ENCODE assay signal across 22 cellular contexts in the genomic region with DNA sequence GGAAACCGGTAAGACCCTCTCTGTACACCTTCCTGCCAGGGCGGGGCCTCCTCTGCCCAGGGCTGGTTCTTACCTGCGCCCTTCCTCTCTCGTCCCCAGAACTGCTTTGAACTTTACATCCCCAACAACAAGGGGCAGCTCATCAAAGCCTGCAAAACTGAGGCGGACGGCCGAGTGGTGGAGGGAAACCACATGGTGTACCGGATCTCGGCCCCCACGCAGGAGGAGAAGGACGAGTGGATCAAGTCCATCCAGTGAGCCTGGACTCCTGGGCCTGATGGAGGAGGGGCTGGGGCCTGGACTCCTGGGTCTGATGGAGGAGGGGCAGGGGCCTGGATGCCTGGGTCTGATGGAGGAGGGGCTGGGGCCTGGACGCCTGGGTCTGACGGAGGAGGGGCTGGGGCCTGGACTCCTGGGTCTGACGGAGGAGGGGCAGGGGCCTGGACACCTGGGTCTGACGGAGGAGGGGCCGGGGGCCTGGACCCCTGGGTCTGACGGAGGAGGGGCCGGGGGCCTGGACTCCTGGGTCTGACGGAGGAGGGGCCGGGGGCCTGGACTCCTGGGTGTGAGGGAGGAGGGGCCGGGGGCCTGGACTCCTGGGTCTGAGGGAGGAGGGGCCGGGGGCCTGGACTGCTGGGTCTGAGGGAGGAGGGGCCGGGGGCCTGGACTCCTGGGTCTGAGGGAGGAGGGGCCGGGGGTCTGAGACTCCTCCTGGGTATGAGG. TPM values are rescaled to one million over a fixed set of nuclear protein-coding genes. Genes with fewer than 3 reads are reported as not detected.
A peak's percentile ranks its signal among the peaks of the same experiment; 100 is the strongest.
DNase-seq lines count a peak whose midpoint lies in the region; ATAC-seq, FAIRE-seq and TF ChIP-seq lines count a peak whose summit lies in the region.
"Had no signal": no experiment of that assay in that cellular context is flagged by ENCODE, and none has a peak within 500 bp of the region (broad histone marks: within the 10 kb centered on the region; RNA-seq: fewer than 3 reads in every experiment).

No MANE protein-coding gene starts in this region.

- DNase-seq in right cardiac atrium: peak in 2 of 3 donors; percentile 53 to 62
- no peak for DNase-seq in Right ventricle myocardium superior
- DNase-seq in neural crest cell (ENCODE audit: low read depth, low spot score): no peak
- no peak for DNase-seq in RCC 7860 (ENCODE audit: low spot score)
- DNase-seq in activated naive CD8-positive, alpha-beta T cell treated with anti-CD3 and anti-CD28 coated beads for 36 hours: no peak
- no peak for DNase-seq in GM19239 (ENCODE audit: insufficient read length, low spot score)
- DNase-seq: AML-193, DMS153, DMS79, GDM1, GOT3, H7, HFFc6 had no signal

- H3K27ac ChIP-seq in right cardiac atrium (ENCODE audit: low read length) (no peak overlapping the region), gastroesophageal sphincter (peak overlapping the region in 3 of 4 donors; percentile 5 to 95 (median 17))
- H3K27ac ChIP-seq: C4-2B had no signal

- H3K36me3 Mint-ChIP-seq in neural crest cell (ENCODE audit: low read depth): peaks cover 18% of the 10 kb centered on the region
- H3K36me3 Mint-ChIP-seq in activated naive CD8-positive, alpha-beta T cell treated with anti-CD3 and anti-CD28 coated beads for 36 hours: no peaks in the 10 kb centered on the region

- ATAC-seq in right cardiac atrium (no peak), Right ventricle myocardium superior (ENCODE audit: poor library complexity) (no peak), gastroesophageal sphincter (no peak)
- ATAC-seq: A549, HCT116 had no signal

- H3K27me3 ChIP-seq in right cardiac atrium (ENCODE audit: control insufficient read depth, insufficient read depth): no peaks in the 10 kb centered on the region
- H3K27me3 ChIP-seq in gastroesophageal sphincter: no peaks in the 10 kb centered on the region

- peaks cover 0 to 60% of the 10 kb centered on the region in 2 donors for H3K36me3 ChIP-seq in gastroesophageal sphincter

- TF ChIP-seq EP300 in gastroesophageal sphincter (IDR thresholded peaks at IDR 0.05): no peak

- intact Hi-C loops in right cardiac atrium (cut with DNase I): no loop called here
- intact Hi-C loops in Right ventricle myocardium superior (cut with DNase I): no loop called here

- H3K4me1 ChIP-seq in right cardiac atrium (ENCODE audit: control insufficient read depth, insufficient read depth, low read length) (peaks cover 3% of the 10 kb centered on the region), gastroesophageal sphincter (peaks cover 0 to 29% (median 3%) of the 10 kb centered on the region in 3 donors)

- H3K4me1 Mint-ChIP-seq in neural crest cell: peaks cover 16% of the 10 kb centered on the region
- peaks cover 20% of the 10 kb centered on the region for H3K4me1 Mint-ChIP-seq in activated naive CD8-positive, alpha-beta T cell treated with anti-CD3 and anti-CD28 coated beads for 36 hours

- H3K27ac Mint-ChIP-seq in neural crest cell (ENCODE audit: unreplicated experiment): no peak overlapping the region
- H3K27ac Mint-ChIP-seq in activated naive CD8-positive, alpha-beta T cell treated with anti-CD3 and anti-CD28 coated beads for 36 hours: no peak overlapping the region
- H3K27ac Mint-ChIP-seq: HFFc6 had no signal

- 80% methylated on average over 24 of the region's 24 CpGs for WGBS in right cardiac atrium
- WGBS in gastroesophageal sphincter (ENCODE audit: low coverage in 1 of 2), 2 donors: 50 to 60% methylated on average over 1 of the region's 24 CpGs

- H3K4me3 Mint-ChIP-seq in neural crest cell: peak overlapping the region; percentile 72
- H3K4me3 Mint-ChIP-seq in activated naive CD8-positive, alpha-beta T cell treated with anti-CD3 and anti-CD28 coated beads for 36 hours: no peak overlapping the region

- H3K9me3 Mint-ChIP-seq in neural crest cell: no peaks in the 10 kb centered on the region
- no peaks in the 10 kb centered on the region for H3K9me3 Mint-ChIP-seq in activated naive CD8-positive, alpha-beta T cell treated with anti-CD3 and anti-CD28 coated beads for 36 hours
- H3K9me3 Mint-ChIP-seq: CD4-positive, alpha-beta T cell; HFFc6 had no signal

- TF ChIP-seq CTCF in gastroesophageal sphincter (IDR thresholded peaks at IDR 0.05) (no peak), neural crest cell (conservative IDR thresholded peaks at IDR 0.05) (no peak)

- peaks cover 16% of the 10 kb centered on the region for H3K27me3 Mint-ChIP-seq in neural crest cell (ENCODE audit: low read depth)
- no peaks in the 10 kb centered on the region for H3K27me3 Mint-ChIP-seq in activated naive CD8-positive, alpha-beta T cell treated with anti-CD3 and anti-CD28 coated beads for 36 hours
- H3K27me3 Mint-ChIP-seq: CD4-positive, alpha-beta T cell had no signal

- TF ChIP-seq POLR2A in gastroesophageal sphincter (IDR thresholded peaks at IDR 0.05): no peak

- no peak for FAIRE-seq in RCC 7860 (lab: Jason Lieb, UNC)
- no peak for FAIRE-seq in GM19239 (lab: Jason Lieb, UNC)
- FAIRE-seq: A549, GM12892, GM18507, HTR-8/SVneo had no signal

- no peak overlapping the region for H3K4me3 ChIP-seq in right cardiac atrium (ENCODE audit: low read length)
- H3K4me3 ChIP-seq in gastroesophageal sphincter: no peak overlapping the region
- H3K4me3 ChIP-seq: A549 had no signal

- H3K9me3 ChIP-seq in right cardiac atrium (ENCODE audit: control insufficient read depth, low read length): no peaks in the 10 kb centered on the region
- no peaks in the 10 kb centered on the region for H3K9me3 ChIP-seq in gastroesophageal sphincter
- H3K9me3 ChIP-seq: A549 had no signal

RNA-seq across cellular contexts. Expression of gene CYTH2, which starts 9.3 kb away (rescaled TPM):
- total RNA-seq in right cardiac atrium (10 to 100 TPM; 26.0 to 35.0 (median 29.2) TPM), Right ventricle myocardium superior (29.8 TPM), gastroesophageal sphincter (10 to 100 TPM; 28.6 to 56.7 (median 47.0) TPM), neural crest cell (172 and 196 TPM in 2 replicates)
- polyA plus RNA-seq in right cardiac atrium: 27.4 TPM
- total RNA-seq in activated naive CD8-positive, alpha-beta T cell treated with anti-CD3 and anti-CD28 coated beads for 36 hours: 10 to 100 TPM; 18.2 to 21.7 TPM

RNA-seq across cellular contexts. Expression of gene KCNJ14, which starts 23.1 kb away (rescaled TPM):
- total RNA-seq in right cardiac atrium (under 1 TPM; 0.20 to 0.75 (median 0.23) TPM), Right ventricle myocardium superior (0.24 TPM), gastroesophageal sphincter (under 1 TPM in 3 of 4 donors, not detected in 1; 0.16 to 0.42 (median 0.27) TPM), neural crest cell (1.5 and 2.0 TPM in 2 replicates)
- 0.16 TPM for polyA plus RNA-seq in right cardiac atrium
- 1 to 10 TPM; 1.4 to 1.5 TPM for total RNA-seq in activated naive CD8-positive, alpha-beta T cell treated with anti-CD3 and anti-CD28 coated beads for 36 hours

RNA-seq across cellular contexts. Expression of gene GRWD1, which starts 32.7 kb away (rescaled TPM):
- total RNA-seq in right cardiac atrium: 10 to 100 TPM; 16.0 to 20.4 (median 17.3) TPM
- polyA plus RNA-seq in right cardiac atrium: 7.2 TPM
- 16.9 TPM for total RNA-seq in Right ventricle myocardium superior
- 10 to 100 TPM; 28.9 to 33.1 (median 32.7) TPM for total RNA-seq in gastroesophageal sphincter
- 52.1 and 56.1 TPM in 2 replicates for total RNA-seq in neural crest cell
- total RNA-seq in activated naive CD8-positive, alpha-beta T cell treated with anti-CD3 and anti-CD28 coated beads for 36 hours: 10 to 100 TPM; 91.1 to 98.5 TPM

RNA-seq across cellular contexts. Expression of gene LMTK3, which starts 33.1 kb away (rescaled TPM):
- total RNA-seq in right cardiac atrium (1 to 10 TPM; 3.1 to 7.2 (median 5.5) TPM), Right ventricle myocardium superior (0.70 TPM), gastroesophageal sphincter (1 to 10 TPM in 1 of 4 donors, under 1 TPM in 3; 0.13 to 1.2 (median 0.30) TPM), neural crest cell (3.1 and 3.3 TPM in 2 replicates)
- polyA plus RNA-seq in right cardiac atrium: 2.9 TPM
- total RNA-seq in activated naive CD8-positive, alpha-beta T cell treated with anti-CD3 and anti-CD28 coated beads for 36 hours: 1 to 10 TPM; 2.2 to 2.8 TPM
- polyA plus RNA-seq: BJ had no signal

Comparison
In these comparisons a context has a peak if more than half of its experiments do, and no peak if none do; other contexts are left out.
1. DNase-seq: peak in right cardiac atrium (2 of 3); none in Right ventricle myocardium superior (single experiment), neural crest cell (single experiment), RCC 7860 (single experiment), activated naive CD8-positive, alpha-beta T cell treated with anti-CD3 and anti-CD28 coated beads for 36 hours (single experiment) and GM19239 (single experiment).